Comparison of ENCODE assay signal across 19 cellular contexts in the genomic region with DNA sequence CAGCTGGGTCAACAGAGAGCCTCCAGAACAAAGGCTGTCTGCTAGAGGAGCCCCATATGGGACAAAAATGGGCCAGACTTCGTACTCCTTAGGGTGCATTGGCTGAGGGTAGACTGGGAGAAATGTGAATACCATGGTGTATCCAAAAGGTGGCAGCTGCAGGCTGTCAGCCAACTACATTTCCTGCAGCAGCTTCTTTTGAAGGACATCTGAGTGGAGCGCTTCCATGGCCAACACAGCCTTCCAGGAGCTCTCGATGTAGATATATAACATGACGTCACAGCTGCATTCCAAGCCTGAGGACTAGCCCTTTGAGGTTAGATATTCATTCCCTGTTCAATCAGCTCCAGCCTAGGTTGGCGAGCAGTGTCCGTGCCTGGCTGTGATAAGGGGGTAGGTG.
A peak's percentile ranks its signal among the peaks of the same experiment; 100 is the strongest.
DNase-seq lines count a peak whose midpoint lies in the region; ATAC-seq and TF ChIP-seq lines count a peak whose summit lies in the region.
"Had no signal": no experiment of that assay in that cellular context is flagged by ENCODE, and none has a peak within 500 bp of the region (broad histone marks: within the 10 kb centered on the region; RNA-seq: fewer than 3 reads in every experiment).

No MANE protein-coding gene starts in this region.

- H4K8ac ChIP-seq in mesendoderm (ENCODE audit: low read depth, low read length): no peak overlapping the region

- peak in 3 of 7 experiments; percentile 6 to 26 (median 16) for TF ChIP-seq CTCF in body of pancreas (IDR thresholded peaks at IDR 0.05)
- TF ChIP-seq CTCF in dorsolateral prefrontal cortex (IDR thresholded peaks at IDR 0.05 in 54 of 56, conservative IDR thresholded peaks at IDR 0.05 in 2 of 56; ENCODE audit: low read depth in 1 of 56, partially characterized antibody in 56 of 56): no peak

- H2BK120ac ChIP-seq in mesendoderm (ENCODE audit: low read depth, low read length): no peak overlapping the region

- no peak overlapping the region for H4K5ac ChIP-seq in mesendoderm (ENCODE audit: low read length)

- no peaks in the 10 kb centered on the region for H3K9me3 ChIP-seq in body of pancreas
- H3K9me3 ChIP-seq: BLaER1 had no signal

- H3K36me3 ChIP-seq in body of pancreas (replicated peaks in 1 of 2; ENCODE audit: insufficient read depth in 1 of 2, low read depth in 2 of 2) (no peaks in the 10 kb centered on the region), mesendoderm (ENCODE audit: control insufficient read depth, insufficient read depth, low read length) (no peaks in the 10 kb centered on the region)
- H3K36me3 ChIP-seq: BLaER1 had no signal

- H3K4ac ChIP-seq in mesendoderm (ENCODE audit: low read depth, low read length): no peak overlapping the region

- H3K9ac ChIP-seq in mesendoderm (ENCODE audit: low read length): no peak overlapping the region
- H3K9ac ChIP-seq: BLaER1 had no signal

- peak; percentile 82 for ATAC-seq in body of pancreas
- ATAC-seq in HG02970 (IDR thresholded peaks at IDR 0.05; ENCODE audit: low FRiP score, unreplicated experiment): no peak
- ATAC-seq: activated CD8-positive, alpha-beta T cell treated with anti-CD3 and anti-CD28 coated beads for 36 hours; activated naive CD8-positive, alpha-beta T cell treated with anti-CD3 and anti-CD28 coated beads, Interleukin-2, amount 50 U/mL, for 24 hours; PC-3 had no signal

- H2BK15ac ChIP-seq in mesendoderm (replicated peaks; ENCODE audit: low read depth): no peak overlapping the region

- H2BK5ac ChIP-seq in mesendoderm (ENCODE audit: low read length): no peak overlapping the region

- intact Hi-C loops in body of pancreas (cut with DNase I) (no loop called here), dorsolateral prefrontal cortex (cut with DNase I) (no loop called here)

- H3K79me2 ChIP-seq in mesendoderm (ENCODE audit: control insufficient read depth, insufficient read depth, low read length): no peaks in the 10 kb centered on the region

- DNase-seq in DMS153 treated with DMSO at 0.1 percent for 48 hours (lab: John Stamatoyannopoulos, UW; ENCODE audit: unreplicated experiment) (peak; percentile 22), M059J (ENCODE audit: low read depth) (peak; percentile 27), body of pancreas (peak; percentile 48 to 76 (median 66)), mesendoderm (peak; percentile 14), dorsolateral prefrontal cortex (no peak), ureter (ENCODE audit: low spot score) (no peak), NCI-H2081 (lab: John Stamatoyannopoulos, UW) (no peak)
- DNase-seq: activated CD8-positive, alpha-beta T cell treated with anti-CD3 and anti-CD28 coated beads for 36 hours; activated naive CD8-positive, alpha-beta T cell treated with anti-CD3 and anti-CD28 coated beads, Interleukin-2, amount 50 U/mL, for 24 hours; cerebellar nuclear complex; HCEC 1CT; midbrain; NCI-H446; occipital lobe; PC-3; stimulated activated CD4-positive, alpha-beta T cell treated with anti-CD3 and anti-CD28 coated beads, Interleukin-4, amount 100 ng/mL, for 1 hour; stimulated activated CD8-positive, alpha-beta memory T cell treated with anti-CD3 and anti-CD28 coated beads, Interleukin-4, amount 100 ng/mL, for 48 hours had no signal

- TF ChIP-seq POLR2A in body of pancreas (IDR thresholded peaks at IDR 0.05): no peak

- H3K79me1 ChIP-seq in mesendoderm (ENCODE audit: low read length): no peaks in the 10 kb centered on the region

- H3K56ac ChIP-seq in mesendoderm (ENCODE audit: low read length): no peak overlapping the region

- no peak overlapping the region for H2AK5ac ChIP-seq in mesendoderm (ENCODE audit: low read length)

- H3K4me3 ChIP-seq in body of pancreas (no peak overlapping the region), mesendoderm (ENCODE audit: low read length) (no peak overlapping the region), dorsolateral prefrontal cortex (no peak overlapping the region)
- H3K4me3 ChIP-seq: BLaER1 had no signal

- 18% methylated on average over 6 of the region's 6 CpGs for WGBS in body of pancreas, 2 donors
- no CpG with 5 or more reads among the region's 6 CpGs for WGBS in mesendoderm (ENCODE audit: extremely low coverage, insufficient coverage, low lambda C conversion rate)

- H3K4me1 ChIP-seq in body of pancreas (peaks cover 10% of the 10 kb centered on the region), mesendoderm (ENCODE audit: control insufficient read depth, low read depth, low read length) (no peaks in the 10 kb centered on the region)
- H3K4me1 ChIP-seq: BLaER1 had no signal

- no peak overlapping the region for H3K18ac ChIP-seq in mesendoderm (ENCODE audit: low read length)

- no peak overlapping the region for H3K4me2 ChIP-seq in mesendoderm (ENCODE audit: low read length)
- H3K4me2 ChIP-seq: BLaER1 had no signal

- no peak overlapping the region for H3K23ac ChIP-seq in mesendoderm (ENCODE audit: low read length)

- no peaks in the 10 kb centered on the region for H3K27me3 ChIP-seq in body of pancreas
- H3K27me3 ChIP-seq in mesendoderm (ENCODE audit: insufficient read depth, low read length, poor library complexity): no peaks in the 10 kb centered on the region
- H3K27me3 ChIP-seq in dorsolateral prefrontal cortex: no peaks in the 10 kb centered on the region
- H3K27me3 ChIP-seq: BLaER1 had no signal

- no peak overlapping the region for H3K27ac ChIP-seq in body of pancreas
- H3K27ac ChIP-seq in mesendoderm (ENCODE audit: low read depth, low read length): no peak overlapping the region
- no peak overlapping the region for H3K27ac ChIP-seq in dorsolateral prefrontal cortex
- H3K27ac ChIP-seq: BLaER1 had no signal

Comparison
In these comparisons a context has a peak if more than half of its experiments do, and no peak if none do; other contexts are left out.
1. DNase-seq: peak in DMS153 treated with DMSO at 0.1 percent for 48 hours (single experiment), M059J (single experiment), body of pancreas (4 of 4) and mesendoderm (single experiment); none in dorsolateral prefrontal cortex (0 of 10), ureter (single experiment) and NCI-H2081 (0 of 2).